Comparison of ENCODE assay signal across 14 cellular contexts in genomic region chr11:70630816-70631623, GRCh38.
DNase-seq lines count a peak whose midpoint lies in the region; ATAC-seq and TF ChIP-seq lines count a peak whose summit lies in the region.
"Had no signal": no experiment of that assay in that cellular context is flagged by ENCODE, and none has a peak within 500 bp of the region (broad histone marks: within the 10 kb centered on the region; RNA-seq: fewer than 3 reads in every experiment).

No MANE protein-coding gene starts in this region.

- TF ChIP-seq CTCF in fibroblast of mammary gland (conservative IDR thresholded peaks at IDR 0.05; ENCODE audit: control insufficient read depth, insufficient read depth, low read depth, low read length) (no peak), testis (IDR thresholded peaks at IDR 0.05) (no peak), brain microvascular endothelial cell (IDR thresholded peaks at IDR 0.05; ENCODE audit: low read depth, low read length, missing control alignments) (no peak)

- no peak overlapping the region for H3K27ac ChIP-seq in testis
- no peak overlapping the region for H3K27ac ChIP-seq in brain microvascular endothelial cell
- H3K27ac ChIP-seq: C4-2B had no signal

- no peaks in the 10 kb centered on the region for H3K36me3 Mint-ChIP-seq in activated T-helper 1 cell treated with anti-CD3 and anti-CD28 coated beads, Interleukin-12 subunit alpha, Interleukin-12 subunit beta, Interleukin-2, Interleukin-4 antibody, amounts not matched to agents 30 ng/mL and 10 ng/mL and 1 ng/mL, durations not matched to agents 14 hours and 24 hours and 36 hours (ENCODE audit: low read depth)

- H3K36me3 ChIP-seq in testis (ENCODE audit: low read depth, missing control alignments), result no peaks in the 10 kb centered on the region
- H3K36me3 ChIP-seq in brain microvascular endothelial cell (replicated peaks), result no peaks in the 10 kb centered on the region

- H3K4me3 ChIP-seq in fibroblast of mammary gland (ENCODE audit: control insufficient read depth, low read depth, low read length) (no peak overlapping the region), testis (no peak overlapping the region), brain microvascular endothelial cell (ENCODE audit: low read depth, low read length) (no peak overlapping the region)

- H3K4me1 ChIP-seq in testis, result peaks cover 4% of the 10 kb centered on the region

- H3K9me3 ChIP-seq in testis, result no peaks in the 10 kb centered on the region

- H3K4me1 Mint-ChIP-seq in activated T-helper 1 cell treated with anti-CD3 and anti-CD28 coated beads, Interleukin-12 subunit alpha, Interleukin-12 subunit beta, Interleukin-2, Interleukin-4 antibody, amounts not matched to agents 30 ng/mL and 10 ng/mL and 1 ng/mL, durations not matched to agents 14 hours and 24 hours and 36 hours (ENCODE audit: low read depth), result no peaks in the 10 kb centered on the region

- H3K27me3 Mint-ChIP-seq in activated T-helper 1 cell treated with anti-CD3 and anti-CD28 coated beads, Interleukin-12 subunit alpha, Interleukin-12 subunit beta, Interleukin-2, Interleukin-4 antibody, amounts not matched to agents 30 ng/mL and 10 ng/mL and 1 ng/mL, durations not matched to agents 14 hours and 24 hours and 36 hours (ENCODE audit: insufficient read depth), result peaks cover 2% of the 10 kb centered on the region

- no peak for TF ChIP-seq POLR2A in testis (IDR thresholded peaks at IDR 0.05)

- peak; percentile 51 for DNase-seq in NCI-H2227 (lab: John Stamatoyannopoulos, UW; ENCODE audit: unreplicated experiment)
- no peak for DNase-seq in NCI-H2227 treated with DMSO at 0.1 percent for 48 hours (lab: John Stamatoyannopoulos, UW)
- peak; percentile 20 for DNase-seq in SK-N-DZ (ENCODE audit: low spot score)
- peak; percentile 6 for DNase-seq in fibroblast of mammary gland (ENCODE audit: low read depth)
- peak; percentile 34 for DNase-seq in testis
- DNase-seq in brain microvascular endothelial cell, result no peak
- DNase-seq in activated T-helper 1 cell treated with anti-CD3 and anti-CD28 coated beads, Interleukin-12 subunit alpha, Interleukin-12 subunit beta, Interleukin-2, Interleukin-4 antibody, amounts not matched to agents 30 ng/mL and 10 ng/mL and 1 ng/mL, durations not matched to agents 14 hours and 24 hours and 36 hours (ENCODE audit: low spot score), result no peak
- DNase-seq: DMS53, KG1, NCI-H1092 treated with DMSO at 0.1 percent for 48 hours, NCI-H1694, PC-3 had no signal

- H3K9me3 Mint-ChIP-seq in activated T-helper 1 cell treated with anti-CD3 and anti-CD28 coated beads, Interleukin-12 subunit alpha, Interleukin-12 subunit beta, Interleukin-2, Interleukin-4 antibody, amounts not matched to agents 30 ng/mL and 10 ng/mL and 1 ng/mL, durations not matched to agents 14 hours and 24 hours and 36 hours, result no peaks in the 10 kb centered on the region

- H3K27ac Mint-ChIP-seq in activated T-helper 1 cell treated with anti-CD3 and anti-CD28 coated beads, Interleukin-12 subunit alpha, Interleukin-12 subunit beta, Interleukin-2, Interleukin-4 antibody, amounts not matched to agents 30 ng/mL and 10 ng/mL and 1 ng/mL, durations not matched to agents 14 hours and 24 hours and 36 hours, result no peak overlapping the region

- H3K4me3 Mint-ChIP-seq in activated T-helper 1 cell treated with anti-CD3 and anti-CD28 coated beads, Interleukin-12 subunit alpha, Interleukin-12 subunit beta, Interleukin-2, Interleukin-4 antibody, amounts not matched to agents 30 ng/mL and 10 ng/mL and 1 ng/mL, durations not matched to agents 14 hours and 24 hours and 36 hours, result no peak overlapping the region

- intact Hi-C loops in testis (cut with DNase I; ENCODE audit: low total_unique reads), result no loop called here
- intact Hi-C loops in activated T-helper 1 cell treated with anti-CD3 and anti-CD28 coated beads, Interleukin-12 subunit alpha, Interleukin-12 subunit beta, Interleukin-2, Interleukin-4 antibody, amounts not matched to agents 30 ng/mL and 10 ng/mL and 1 ng/mL, durations not matched to agents 14 hours and 24 hours and 36 hours (cut with micrococcal nuclease), result no loop called here

- ATAC-seq in HG02571 (IDR thresholded peaks at IDR 0.05; ENCODE audit: unreplicated experiment), result no peak
- ATAC-seq: PC-3 had no signal

- no peaks in the 10 kb centered on the region for H3K27me3 ChIP-seq in testis
- no peaks in the 10 kb centered on the region for H3K27me3 ChIP-seq in brain microvascular endothelial cell (replicated peaks)

- in situ Hi-C loops in brain microvascular endothelial cell (cut with HindIII; ENCODE audit: low pct_ligation_motif_present, low sequenced_read_pairs), result no loop called here

- whole genome bisulfite sequencing in testis, 2 donors, result 84 to 88% methylated on average over 16 to 20 of the region's 20 CpGs

Comparison
In these comparisons a context has a peak if more than half of its experiments do, and no peak if none do; other contexts are left out.
1. DNase-seq: peak in NCI-H2227 (single experiment), SK-N-DZ (single experiment), fibroblast of mammary gland (single experiment) and testis (single experiment); none in NCI-H2227 treated with DMSO at 0.1 percent for 48 hours (single experiment), brain microvascular endothelial cell (single experiment) and activated T-helper 1 cell treated with anti-CD3 and anti-CD28 coated beads, Interleukin-12 subunit alpha, Interleukin-12 subunit beta, Interleukin-2, Interleukin-4 antibody, amounts not matched to agents 30 ng/mL and 10 ng/mL and 1 ng/mL, durations not matched to agents 14 hours and 24 hours and 36 hours (single experiment).